In genomic region chr17:39982069-39982371, GRCh38 we compare ENCODE assay signal across 9 cellular contexts. TPM values are rescaled to one million over a fixed set of nuclear protein-coding genes. Genes with fewer than 3 reads are reported as not detected.
A peak's percentile ranks its signal among the peaks of the same experiment; 100 is the strongest.
DNase-seq lines count a peak whose midpoint lies in the region; ATAC-seq and TF ChIP-seq lines count a peak whose summit lies in the region.
"Had no signal": no experiment of that assay in that cellular context is flagged by ENCODE, and none has a peak within 500 bp of the region (broad histone marks: within the 10 kb centered on the region; RNA-seq: fewer than 3 reads in every experiment).

No MANE protein-coding gene starts in this region.

- dilution Hi-C loops in mammary epithelial cell (cut with HindIII; ENCODE audit: low sequenced_read_pairs): no loop called here

- H2AFZ ChIP-seq in mammary epithelial cell (ENCODE audit: low read depth, low read length): no peak overlapping the region

- ATAC-seq in GM19395 (IDR thresholded peaks at IDR 0.05; ENCODE audit: unreplicated experiment) (no peak), HG02870 (IDR thresholded peaks at IDR 0.05; ENCODE audit: unreplicated experiment) (no peak)
- ATAC-seq in activated CD4-positive, CD25-positive, alpha-beta regulatory T cell treated with anti-CD3 and anti-CD28 coated beads, Interleukin-2, amount 50 U/mL, for 24 hours: no peak

- TF ChIP-seq CTCF in 22Rv1 (IDR thresholded peaks at IDR 0.05) (no peak), mammary epithelial cell (conservative IDR thresholded peaks at IDR 0.05 in 1 of 2, IDR thresholded peaks at IDR 0.05 in 1 of 2; ENCODE audit: extremely low read depth in 1 of 2, insufficient read depth in 1 of 2, low read depth in 1 of 2, low read length in 2 of 2) (no peak)

- intact Hi-C loops in mammary epithelial cell (cut with micrococcal nuclease): loop anchor here (10.0 kb wide), 1 partner anchor 437 kb away; no protein-coding TSS in a partner anchor

- CTCF ChIA-PET in mammary epithelial cell (lab: Charles Lee; ENCODE audit: low non-redundant PET): interaction anchor here (0.6 kb wide), 2 partner anchors 141 to 312 kb away, joined by 3 read pairs; no protein-coding TSS in a partner anchor

- H3K9ac ChIP-seq in HUES48 (ENCODE audit: low read depth, low read length): no peak overlapping the region
- H3K9ac ChIP-seq in mammary epithelial cell (ENCODE audit: insufficient read depth, low read length): peak overlapping the region; percentile 90
- H3K9ac ChIP-seq in mucosa of stomach (ENCODE audit: low read length): peak overlapping the region; percentile 94

- peak overlapping the region; percentile 78 for H3K4me2 ChIP-seq in mammary epithelial cell (ENCODE audit: insufficient read depth, low read depth, low read length)

- H3K27me3 ChIP-seq in HUES48 (ENCODE audit: control insufficient read depth, insufficient read depth, low read length): no peaks in the 10 kb centered on the region
- H3K27me3 ChIP-seq in mammary epithelial cell (ENCODE audit: insufficient read depth, low read length): no peaks in the 10 kb centered on the region
- peaks cover 5% of the 10 kb centered on the region for H3K27me3 ChIP-seq in mucosa of stomach (ENCODE audit: control insufficient read depth, insufficient read depth, low read length)

- no TSS peak for BruUV-seq in mammary epithelial cell (replicated peaks; lab: Mats Ljungman, UMichigan)

- in situ Hi-C loops in mammary epithelial cell (cut with MboI; ENCODE audit: low sequenced_read_pairs in 2 of 2): no loop called here

- peaks cover 58% of the 10 kb centered on the region for H3K79me2 ChIP-seq in mammary epithelial cell (ENCODE audit: insufficient read depth, low read length)

- H3K4me3 ChIP-seq in HUES48 (ENCODE audit: low read depth, low read length): peak overlapping the region; percentile 94
- H3K4me3 ChIP-seq in mammary epithelial cell (replicated peaks in 1 of 3; ENCODE audit: insufficient read depth in 1 of 3, low read depth in 2 of 3, low read length in 3 of 3): peak overlapping the region; percentile 73 to 97 (median 90)
- no peak overlapping the region for H3K4me3 ChIP-seq in mucosa of stomach (ENCODE audit: low read length)

- H3K9me3 ChIP-seq in HUES48 (ENCODE audit: control insufficient read depth, insufficient read depth, low read length) (no peaks in the 10 kb centered on the region), mammary epithelial cell (replicated peaks; ENCODE audit: insufficient read depth, low read length) (no peaks in the 10 kb centered on the region), mucosa of stomach (ENCODE audit: control insufficient read depth, low read length) (no peaks in the 10 kb centered on the region)

- H3K4me1 ChIP-seq in HUES48 (ENCODE audit: control insufficient read depth, insufficient read depth, low read length) (peaks cover 10% of the 10 kb centered on the region), mammary epithelial cell (ENCODE audit: insufficient read depth, low read length) (peaks cover 19% of the 10 kb centered on the region), mucosa of stomach (ENCODE audit: control insufficient read depth, insufficient read depth, low read length) (peaks cover 16% of the 10 kb centered on the region)

- peak overlapping the region; percentile 78; the same call in 1 of the 2 replicates for H3K27ac ChIP-seq in 22Rv1
- H3K27ac ChIP-seq in HUES48 (ENCODE audit: low read depth, low read length): no peak overlapping the region
- peak overlapping the region; percentile 77 for H3K27ac ChIP-seq in mammary epithelial cell (ENCODE audit: insufficient read depth, low read depth, low read length)

- H3K36me3 ChIP-seq in HUES48 (ENCODE audit: control insufficient read depth, insufficient read depth, low read length): peaks cover 33% of the 10 kb centered on the region
- H3K36me3 ChIP-seq in mammary epithelial cell (ENCODE audit: insufficient read depth, low read length): peaks cover 26% of the 10 kb centered on the region
- H3K36me3 ChIP-seq in mucosa of stomach (ENCODE audit: control insufficient read depth, insufficient read depth, low read length): peaks cover 9% of the 10 kb centered on the region

- DNase-seq in mammary epithelial cell: no peak
- no peak for DNase-seq in NCI-H524 treated with DMSO at 0.1 percent for 48 hours (lab: John Stamatoyannopoulos, UW)

- WGBS in mammary epithelial cell (ENCODE audit: low coverage, missing lambda C conversion rate): 29% methylated on average over 2 of the region's 2 CpGs

- H4K20me1 ChIP-seq in mammary epithelial cell (ENCODE audit: insufficient read depth, low read length): no peaks in the 10 kb centered on the region

RNA-seq across cellular contexts. Expression of gene PSMD3, which starts 1.4 kb away (rescaled TPM):
- 100 to 1,000 TPM; 112 to 159 TPM for total RNA-seq in mammary epithelial cell
- 184 TPM for polyA plus RNA-seq in mammary epithelial cell
- 160 TPM for polyA minus RNA-seq in mammary epithelial cell

RNA-seq across cellular contexts. Expression of gene GSDMA, which starts 19.2 kb away (rescaled TPM):
- total RNA-seq in mammary epithelial cell: 10 to 100 TPM in 1 of 2 donors, under 1 TPM in 1; 0.67 to 12.7 TPM
- polyA plus RNA-seq in mammary epithelial cell: 7.8 TPM
- 2.5 TPM for polyA minus RNA-seq in mammary epithelial cell

RNA-seq across cellular contexts. Expression of gene CSF3, which starts 33.2 kb away (rescaled TPM):
- total RNA-seq in mammary epithelial cell: 1 to 10 TPM in 1 of 2 donors, not detected in 1; 8.2 TPM
- 5.1 TPM for polyA plus RNA-seq in mammary epithelial cell
- not detected for polyA minus RNA-seq in mammary epithelial cell

RNA-seq across cellular contexts. Expression of gene LRRC3C, which starts 54.5 kb away (rescaled TPM):
- total RNA-seq in mammary epithelial cell: not detected
- polyA plus RNA-seq in mammary epithelial cell: not detected
- not detected for polyA minus RNA-seq in mammary epithelial cell
- total RNA-seq: posterior vena cava had no signal

RNA-seq across cellular contexts. Expression of gene ORMDL3, which starts 54.6 kb away (rescaled TPM):
- 10 to 100 TPM; 36.2 to 53.3 TPM for total RNA-seq in mammary epithelial cell
- 20.1 TPM for polyA plus RNA-seq in mammary epithelial cell
- polyA minus RNA-seq in mammary epithelial cell: 55.2 TPM
